11 cellular contexts compared by ENCODE assay signal in genomic region chr5:76849767-76850291, GRCh38. TPM values are rescaled to one million over a fixed set of nuclear protein-coding genes. Genes with fewer than 3 reads are reported as not detected.
DNase-seq lines count a peak whose midpoint lies in the region; ATAC-seq, FAIRE-seq and TF ChIP-seq lines count a peak whose summit lies in the region.
"Had no signal": no experiment of that assay in that cellular context is flagged by ENCODE, and none has a peak within 500 bp of the region (broad histone marks: within the 10 kb centered on the region; RNA-seq: fewer than 3 reads in every experiment).

Gene S100Z (plus strand): TSS chr5:76850014. CDS start chr5:76875360, 25,346 bp downstream.

- H3K27ac Mint-ChIP-seq in CD8-positive, alpha-beta T cell = peak within 1 kb of the TSS; percentile 58
- H3K27ac Mint-ChIP-seq in neural progenitor cell = peak within 1 kb of the TSS; percentile 16

- peak within 1 kb of the TSS; percentile 57 for H2AFZ ChIP-seq in neural progenitor cell (replicated peaks)

- H3K27me3 Mint-ChIP-seq in CD8-positive, alpha-beta T cell (ENCODE audit: low read depth) = no peaks in the 10 kb centered on the region
- H3K27me3 Mint-ChIP-seq in neural progenitor cell (ENCODE audit: insufficient read depth, low read depth) = peaks cover 7% of the 10 kb centered on the region

- no peak for TF ChIP-seq POLR2A in transverse colon (IDR thresholded peaks at IDR 0.05)

- 40 to 73% methylated on average over 3 to 11 of the region's 11 CpGs for WGBS in transverse colon (ENCODE audit: low coverage in 1 of 2), 2 donors

- TF ChIP-seq CTCF in CD8-positive, alpha-beta T cell (IDR thresholded peaks at IDR 0.05) = no peak
- TF ChIP-seq CTCF in neural progenitor cell (IDR thresholded peaks at IDR 0.05) (no peak), D721Med (IDR thresholded peaks at IDR 0.05; ENCODE audit: insufficient read depth, missing control alignments) (no peak), transverse colon (IDR thresholded peaks at IDR 0.05) (no peak)

- no peak within 1 kb of the TSS for H3K9ac ChIP-seq in neural progenitor cell
- H3K9ac ChIP-seq: BLaER1 had no signal

- H3K79me2 ChIP-seq in neural progenitor cell (ENCODE audit: low read depth) = no peaks in the 10 kb centered on the region

- peak; percentile 69 for ATAC-seq in CD8-positive, alpha-beta T cell
- ATAC-seq: esophagus mucosa had no signal

- H3K9me3 Mint-ChIP-seq in CD8-positive, alpha-beta T cell = no peaks in the 10 kb centered on the region
- no peaks in the 10 kb centered on the region for H3K9me3 Mint-ChIP-seq in neural progenitor cell

- peaks cover 25% of the 10 kb centered on the region for H3K4me1 Mint-ChIP-seq in CD8-positive, alpha-beta T cell (ENCODE audit: low read depth)
- H3K4me1 Mint-ChIP-seq in neural progenitor cell = peaks cover 2% of the 10 kb centered on the region

- no peaks in the 10 kb centered on the region for H3K9me3 ChIP-seq in CD8-positive, alpha-beta T cell (ENCODE audit: low read length)
- H3K9me3 ChIP-seq in neural progenitor cell (ENCODE audit: low read depth) (no peaks in the 10 kb centered on the region), transverse colon (no peaks in the 10 kb centered on the region)

- CTCF ChIA-PET in CD8-positive, alpha-beta T cell (lab: Charles Lee) = interaction anchor here (1.6 kb wide), 1 partner anchor 29 kb away, joined by 3 read pairs; no protein-coding TSS in a partner anchor

- H3K36me3 Mint-ChIP-seq in CD8-positive, alpha-beta T cell = no peaks in the 10 kb centered on the region
- no peaks in the 10 kb centered on the region for H3K36me3 Mint-ChIP-seq in neural progenitor cell

- H3K27me3 ChIP-seq in CD8-positive, alpha-beta T cell (ENCODE audit: insufficient read depth, low read length) = no peaks in the 10 kb centered on the region
- no peaks in the 10 kb centered on the region for H3K27me3 ChIP-seq in neural progenitor cell
- no peaks in the 10 kb centered on the region for H3K27me3 ChIP-seq in transverse colon
- H3K27me3 ChIP-seq: BLaER1 had no signal

- peak in 4 of 7 experiments; percentile 6 to 41 (median 16) for DNase-seq in CD8-positive, alpha-beta T cell
- DNase-seq in T-helper 1 cell (peak in 4 of 5 donors; percentile 1 to 80 (median 15)), neural progenitor cell (ENCODE audit: low spot score) (no peak), NCI-H2081 (lab: John Stamatoyannopoulos, UW) (no peak), D721Med (ENCODE audit: insufficient read length, low spot score) (no peak), transverse colon (no peak), HuH-7 (ENCODE audit: low spot score) (no peak)
- DNase-seq in activated naive CD4-positive, alpha-beta T cell treated with anti-CD3 and anti-CD28 coated beads, Interleukin-2, amount 50 U/mL, for 16 hours = peak; percentile 36
- DNase-seq: NCI-H2107 had no signal

- H3F3A ChIP-seq in neural progenitor cell (ENCODE audit: low read depth) = no peaks in the 10 kb centered on the region

- H3K4me2 ChIP-seq in neural progenitor cell = no peak within 1 kb of the TSS

- in situ Hi-C loops in transverse colon (cut with MboI; ENCODE audit: low pct_ligation_motif_present in 1 of 4, low pct_unique_long_range_greater_than_20kb in 1 of 4, low sequenced_read_pairs in 3 of 4) = no loop called here

- H4K20me1 ChIP-seq in neural progenitor cell (ENCODE audit: low read depth) = no peaks in the 10 kb centered on the region
- H4K20me1 ChIP-seq: BLaER1 had no signal

- no peaks in the 10 kb centered on the region for H3K36me3 ChIP-seq in CD8-positive, alpha-beta T cell (ENCODE audit: insufficient read depth, low read length)
- H3K36me3 ChIP-seq in neural progenitor cell (no peaks in the 10 kb centered on the region), transverse colon (no peaks in the 10 kb centered on the region)

- POLR2A ChIA-PET in CD8-positive, alpha-beta T cell (lab: Charles Lee) = no interaction called here

- H3K4me3 ChIP-seq in CD8-positive, alpha-beta T cell (ENCODE audit: low read depth, low read length) = no peak within 1 kb of the TSS
- no peak within 1 kb of the TSS for H3K4me3 ChIP-seq in neural progenitor cell
- no peak within 1 kb of the TSS for H3K4me3 ChIP-seq in transverse colon
- H3K4me3 ChIP-seq: BLaER1 had no signal

- intact Hi-C loops in CD8-positive, alpha-beta T cell (cut with DNase I, micrococcal nuclease) = no loop called here
- intact Hi-C loops in transverse colon (cut with DNase I; ENCODE audit: low total_unique reads) = no loop called here

- FAIRE-seq in D721Med (lab: Jason Lieb, UNC) = no peak

- peak within 1 kb of the TSS; percentile 62 for H3K4me3 Mint-ChIP-seq in CD8-positive, alpha-beta T cell
- H3K4me3 Mint-ChIP-seq in neural progenitor cell = no peak within 1 kb of the TSS

- H3K4me1 ChIP-seq in CD8-positive, alpha-beta T cell (ENCODE audit: insufficient read depth, low read length) = peaks cover 8% of the 10 kb centered on the region
- H3K4me1 ChIP-seq in neural progenitor cell (no peaks in the 10 kb centered on the region), transverse colon (peaks cover 0 to 5% (median 2%) of the 10 kb centered on the region in 4 donors)

- TF ChIP-seq EP300 in transverse colon (IDR thresholded peaks at IDR 0.05; ENCODE audit: low read depth) = no peak

- no peak within 1 kb of the TSS for H3K27ac ChIP-seq in CD8-positive, alpha-beta T cell (ENCODE audit: low read depth, low read length)
- H3K27ac ChIP-seq in neural progenitor cell (no peak within 1 kb of the TSS), transverse colon (no peak within 1 kb of the TSS)

RNA-seq across cellular contexts. Expression of gene S100Z, which starts in this region (rescaled TPM):
- total RNA-seq in CD8-positive, alpha-beta T cell = not detected
- total RNA-seq in neural progenitor cell (ENCODE audit: low replicate concordance) (not detected in 2 replicates), transverse colon (under 1 TPM in 1 of 4 donors, not detected in 3; 0.80 TPM)

Comparison
In these comparisons a context has a peak if more than half of its experiments do, and no peak if none do; other contexts are left out.
1. Peak in DNase-seq and ATAC-seq in CD8-positive, alpha-beta T cell; RNA of the gene not detected or under 1 TPM.
2. DNase-seq: peak in T-helper 1 cell (4 of 5) and activated naive CD4-positive, alpha-beta T cell treated with anti-CD3 and anti-CD28 coated beads, Interleukin-2, amount 50 U/mL, for 16 hours (single experiment); none in neural progenitor cell (single experiment), NCI-H2081 (0 of 2), D721Med (single experiment), transverse colon (single experiment) and HuH-7 (single experiment).